ENCODE assay signal across 8 cellular contexts in the genomic region with DNA sequence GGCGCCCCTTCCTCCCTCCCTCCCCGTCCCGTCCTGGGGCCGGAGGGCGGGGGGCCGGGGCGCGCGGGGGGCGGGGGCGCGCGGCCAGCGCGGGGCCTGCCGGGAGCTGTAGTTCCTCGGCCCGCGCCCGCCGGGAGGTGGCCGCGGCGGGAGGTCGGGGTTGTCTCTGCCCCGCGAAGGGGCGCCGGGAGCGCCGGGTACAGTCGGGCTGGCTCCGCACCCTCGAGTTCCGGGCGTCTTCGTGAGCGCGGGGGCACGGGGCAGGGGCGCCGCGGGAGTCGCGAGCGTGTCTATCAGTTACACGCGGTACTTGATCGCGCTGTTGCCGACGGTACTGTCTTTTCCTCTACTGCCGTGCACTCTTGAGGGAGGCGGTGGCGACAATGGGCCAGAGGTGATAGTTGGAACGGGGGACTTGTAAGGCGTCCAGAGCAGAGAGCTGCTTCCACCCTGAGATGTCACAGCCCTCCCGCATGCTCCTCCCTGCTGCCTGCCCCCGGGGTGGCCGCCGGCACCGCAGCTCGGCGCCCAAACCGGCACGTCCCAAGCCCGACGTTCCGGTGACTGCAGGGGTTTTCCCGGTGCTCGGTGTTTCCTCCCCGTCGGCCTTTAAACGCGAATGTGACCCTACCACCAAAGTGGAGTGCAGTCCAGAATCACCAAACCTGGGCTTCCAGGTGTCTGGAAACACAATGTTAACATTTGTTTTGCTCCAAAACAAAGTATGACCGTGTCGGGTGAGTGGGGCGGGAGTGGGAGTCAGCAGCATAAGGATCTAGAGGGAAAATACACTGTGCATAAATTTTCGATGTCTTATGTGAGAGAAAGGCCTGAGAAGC. TPM values are rescaled to one million over a fixed set of nuclear protein-coding genes. Genes with fewer than 3 reads are reported as not detected.
DNase-seq lines count a peak whose midpoint lies in the region; ATAC-seq and TF ChIP-seq lines count a peak whose summit lies in the region.

Gene PRKD3, minus strand, starts transcription at position 48 of the 839 bp plus-strand sequence. CDS start 8,309 bp downstream, outside the sequence.

- H3K27me3 ChIP-seq in SJSA1 (replicated peaks) (no peaks in the 10 kb centered on the region), upper lobe of right lung (no peaks in the 10 kb centered on the region)

- H3K36me3 ChIP-seq in SJSA1 (peaks cover 33% of the 10 kb centered on the region), upper lobe of right lung (no peaks in the 10 kb centered on the region)

- in situ Hi-C loops in Caki2 (cut with HindIII; ENCODE audit: low pct_unique_long_range_greater_than_20kb, low sequenced_read_pairs) = no loop called here

- H3K4me1 ChIP-seq in SJSA1 (replicated peaks) = peaks cover 31% of the 10 kb centered on the region
- peaks cover 23% of the 10 kb centered on the region for H3K4me1 ChIP-seq in upper lobe of right lung

- H3K9me3 ChIP-seq in SJSA1 (replicated peaks) (no peaks in the 10 kb centered on the region; the same call in 1 of the 2 replicates), upper lobe of right lung (no peaks in the 10 kb centered on the region)

- DNase-seq in Caki2 (ENCODE audit: low read depth) (peak; percentile 66), HK-2 (ENCODE audit: unreplicated experiment) (peak; percentile 80), SJSA1 (ENCODE audit: low read depth in 1 of 2, low spot score in 2 of 2) (peak; percentile 61 to 87), glomerular endothelial cell (ENCODE audit: extremely low read depth, low read depth, low spot score) (no peak), omental fat pad (ENCODE audit: low spot score) (no peak), upper lobe of right lung (no peak)
- peak; percentile 67 for DNase-seq in activated naive CD4-positive, alpha-beta T cell treated with anti-CD3 and anti-CD28 coated beads, Interleukin-2, amount 50 U/mL, for 16 hours

- intact Hi-C loops in upper lobe of right lung (cut with DNase I) = no loop called here

- H3K27ac ChIP-seq in SJSA1 = peak within 1 kb of the TSS; percentile 72
- peak within 1 kb of the TSS; percentile 83 for H3K27ac ChIP-seq in upper lobe of right lung

- TF ChIP-seq CTCF in omental fat pad (IDR thresholded peaks at IDR 0.05) = no peak
- no peak for TF ChIP-seq CTCF in upper lobe of right lung (IDR thresholded peaks at IDR 0.05)

- H3K4me3 ChIP-seq in SJSA1 (peak within 1 kb of the TSS; percentile 89), upper lobe of right lung (peak within 1 kb of the TSS; percentile 74)

- ATAC-seq in GM19468 (IDR thresholded peaks at IDR 0.05; ENCODE audit: extremely low read depth, unreplicated experiment) = peak; percentile 42
- peak; percentile 91 for ATAC-seq in omental fat pad (ENCODE audit: low FRiP score)
- ATAC-seq in upper lobe of right lung = peak; percentile 97

RNA-seq across cellular contexts. Expression of gene PRKD3, which starts in this region (rescaled TPM):
- total RNA-seq in Caki2 (2014; rRNA removed; shearing (Covaris generic); ENCODE audit: low replicate concordance) = 8.4 and 32.7 TPM in 2 replicates
- 77.3 and 78.9 TPM in 2 replicates for total RNA-seq in SJSA1 (2014; rRNA removed; shearing (Covaris generic))
- total RNA-seq in glomerular endothelial cell (42.6 and 60.3 TPM in 2 replicates), omental fat pad (10 to 100 TPM; 26.4 to 68.3 (median 42.3) TPM), upper lobe of right lung (43.6 TPM)

Comparison
In these comparisons a context has a peak if more than half of its experiments do, and no peak if none do; other contexts are left out.
1. DNase-seq: peak in Caki2 (single experiment), HK-2 (single experiment), SJSA1 (2 of 2) and activated naive CD4-positive, alpha-beta T cell treated with anti-CD3 and anti-CD28 coated beads, Interleukin-2, amount 50 U/mL, for 16 hours (single experiment); none in glomerular endothelial cell (single experiment), omental fat pad (single experiment) and upper lobe of right lung (single experiment).
2. ATAC-seq: peak in every context shown above with its lines; median percentile 97 in upper lobe of right lung; 91 in omental fat pad; 42 in GM19468.